Comparison of ENCODE assay signal across 9 cellular contexts in the genomic region with DNA sequence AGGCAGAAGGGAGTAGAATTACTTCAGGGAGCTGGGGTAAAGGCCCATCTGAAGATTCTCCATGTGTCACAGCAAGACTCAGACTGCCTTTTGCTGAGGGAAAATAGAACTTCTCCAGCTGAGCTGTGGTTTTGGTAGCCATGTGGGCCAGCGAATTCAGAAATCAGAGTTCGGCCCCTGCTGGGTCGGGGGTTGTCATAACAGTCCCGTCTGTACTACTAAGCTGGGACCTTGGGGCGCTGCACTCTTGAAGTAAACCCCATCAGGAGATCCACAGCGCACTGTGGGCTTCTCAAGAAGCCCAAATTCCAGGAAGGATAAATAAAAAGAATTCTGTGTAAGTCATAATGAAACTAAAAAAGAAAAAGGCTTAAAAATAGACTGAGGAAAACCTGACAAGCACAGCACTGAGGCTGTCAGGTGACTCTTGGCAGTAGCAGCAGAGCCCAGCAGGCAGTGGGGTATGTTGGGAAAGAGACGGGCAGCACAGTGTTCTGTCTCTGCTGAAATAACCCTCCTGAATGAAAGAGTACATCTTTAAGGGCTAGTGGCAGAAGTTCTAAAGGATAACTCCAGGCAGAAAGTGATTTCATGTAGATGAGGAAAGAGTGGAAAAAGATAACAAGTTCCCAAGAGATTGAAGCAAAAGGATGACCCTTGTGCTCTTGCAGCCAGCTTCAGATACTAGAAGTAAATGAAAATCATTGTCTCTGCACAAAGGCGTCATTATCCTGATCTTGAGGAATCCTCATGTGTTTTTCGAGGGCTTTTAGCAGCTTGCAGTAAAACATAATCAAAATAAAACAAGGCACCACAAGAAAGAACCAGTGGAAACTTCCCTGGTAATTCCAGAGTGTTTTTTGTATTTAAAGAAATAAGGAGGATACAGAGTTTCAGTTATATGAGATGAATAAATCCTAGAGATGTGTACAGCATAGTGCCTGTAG.
A peak's percentile ranks its signal among the peaks of the same experiment; 100 is the strongest.
DNase-seq lines count a peak whose midpoint lies in the region; ATAC-seq, FAIRE-seq and TF ChIP-seq lines count a peak whose summit lies in the region.
"Had no signal": no experiment of that assay in that cellular context is flagged by ENCODE, and none has a peak within 500 bp of the region (broad histone marks: within the 10 kb centered on the region; RNA-seq: fewer than 3 reads in every experiment).

No MANE protein-coding gene starts in this region.

- peaks cover 67% of the 10 kb centered on the region for H3K36me3 Mint-ChIP-seq in activated CD4-positive, alpha-beta T cell treated with anti-CD3 and anti-CD28 coated beads for 36 hours (ENCODE audit: low read depth)
- peaks cover 28% of the 10 kb centered on the region for H3K36me3 Mint-ChIP-seq in mesothelial cell of epicardium

- ATAC-seq in activated CD4-positive, alpha-beta T cell treated with anti-CD3 and anti-CD28 coated beads for 36 hours = peak; percentile 42
- peak; percentile 15 for ATAC-seq in stimulated activated naive CD8-positive, alpha-beta T cell treated with anti-CD3 and anti-CD28 coated beads, Interleukin-15, amount 100 ng/mL, for 72 hours
- ATAC-seq in GM19351 (IDR thresholded peaks at IDR 0.05; ENCODE audit: unreplicated experiment) = no peak
- ATAC-seq: body of pancreas had no signal

- H3K9me3 Mint-ChIP-seq in activated CD4-positive, alpha-beta T cell treated with anti-CD3 and anti-CD28 coated beads for 36 hours (ENCODE audit: low read depth) = no peaks in the 10 kb centered on the region
- H3K9me3 Mint-ChIP-seq in stimulated activated naive CD8-positive, alpha-beta T cell treated with anti-CD3 and anti-CD28 coated beads, Interleukin-15, amount 100 ng/mL, for 72 hours = no peaks in the 10 kb centered on the region
- H3K9me3 Mint-ChIP-seq in mesothelial cell of epicardium = no peaks in the 10 kb centered on the region

- no peak for FAIRE-seq in RCC 7860 (lab: Jason Lieb, UNC)

- intact Hi-C loops in activated CD4-positive, alpha-beta T cell treated with anti-CD3 and anti-CD28 coated beads for 36 hours (cut with DNase I, micrococcal nuclease) = loop anchor here (1.0 to 10.0 kb wide), 4 partner anchors 12 to 746 kb away; partner anchors contain the start of genes IFT122 (in 1 of the 2), RAB7A (in 1 of the 2) and SEC61A1 (in 1 of the 2)
- intact Hi-C loops in adrenal gland (cut with DNase I) = no loop called here

- H3K27ac Mint-ChIP-seq in activated CD4-positive, alpha-beta T cell treated with anti-CD3 and anti-CD28 coated beads for 36 hours = peak overlapping the region; percentile 98
- H3K27ac Mint-ChIP-seq in stimulated activated naive CD8-positive, alpha-beta T cell treated with anti-CD3 and anti-CD28 coated beads, Interleukin-15, amount 100 ng/mL, for 72 hours = peak overlapping the region; percentile 93 to 96
- no peak overlapping the region for H3K27ac Mint-ChIP-seq in mesothelial cell of epicardium

- POLR2A ChIA-PET in activated CD4-positive, alpha-beta T cell treated with anti-CD3 and anti-CD28 coated beads for 36 hours (lab: Charles Lee) = interaction anchor here (1.0 to 1.8 kb wide), 3 partner anchors 9 to 69 kb away, joined by 3 to 11 read pairs (median 3); no protein-coding TSS in a partner anchor

- no peak for TF ChIP-seq POLR2A in adrenal gland (IDR thresholded peaks at IDR 0.05)

- no peak overlapping the region for H3K4me3 ChIP-seq in adrenal gland
- H3K4me3 ChIP-seq in mesodermal cell (ENCODE audit: extremely low read depth, insufficient read depth, low read length, poor library complexity, severe bottlenecking) = no peak overlapping the region
- H3K4me3 ChIP-seq: body of pancreas had no signal

- H3K27me3 Mint-ChIP-seq in activated CD4-positive, alpha-beta T cell treated with anti-CD3 and anti-CD28 coated beads for 36 hours = no peaks in the 10 kb centered on the region
- H3K27me3 Mint-ChIP-seq in stimulated activated naive CD8-positive, alpha-beta T cell treated with anti-CD3 and anti-CD28 coated beads, Interleukin-15, amount 100 ng/mL, for 72 hours = no peaks in the 10 kb centered on the region
- no peaks in the 10 kb centered on the region for H3K27me3 Mint-ChIP-seq in mesothelial cell of epicardium (ENCODE audit: low read depth)

- H3K4me1 Mint-ChIP-seq in activated CD4-positive, alpha-beta T cell treated with anti-CD3 and anti-CD28 coated beads for 36 hours = peaks cover 89% of the 10 kb centered on the region
- peaks cover 96% of the 10 kb centered on the region for H3K4me1 Mint-ChIP-seq in stimulated activated naive CD8-positive, alpha-beta T cell treated with anti-CD3 and anti-CD28 coated beads, Interleukin-15, amount 100 ng/mL, for 72 hours
- peaks cover 8% of the 10 kb centered on the region for H3K4me1 Mint-ChIP-seq in mesothelial cell of epicardium

- peak; percentile 79 for DNase-seq in activated CD4-positive, alpha-beta T cell treated with anti-CD3 and anti-CD28 coated beads for 36 hours
- no peak for DNase-seq in activated CD4-positive, alpha-beta T cell treated with anti-CD3 and anti-CD28 coated beads for 1 hour
- peak in 4 of 7 donors; percentile 31 to 73 (median 58) for DNase-seq in adrenal gland
- DNase-seq in stimulated activated naive CD8-positive, alpha-beta T cell treated with anti-CD3 and anti-CD28 coated beads, Interleukin-15, amount 100 ng/mL, for 72 hours = peak; percentile 21 to 43
- DNase-seq in mesothelial cell of epicardium (ENCODE audit: low spot score in 2 of 2, unreplicated experiment in 2 of 2) = no peak
- no peak for DNase-seq in RCC 7860 (ENCODE audit: low spot score)
- DNase-seq: body of pancreas had no signal

- 75 to 86% (median 80%) methylated on average over 9 of the region's 9 CpGs for WGBS in adrenal gland, 4 donors
- 94 to 95% methylated on average over 7 to 8 of the region's 9 CpGs for WGBS in mesodermal cell (ENCODE audit: insufficient coverage in 2 of 2), 2 experiments

- H3K4me1 ChIP-seq in adrenal gland (replicated peaks in 1 of 2) = peaks cover 12 to 36% of the 10 kb centered on the region in 2 donors
- no peaks in the 10 kb centered on the region for H3K4me1 ChIP-seq in mesodermal cell (ENCODE audit: control insufficient read depth, insufficient read depth, low read length, poor library complexity, severe bottlenecking)
- H3K4me1 ChIP-seq: body of pancreas had no signal

- TF ChIP-seq CTCF in adrenal gland (IDR thresholded peaks at IDR 0.05) (no peak), mesothelial cell of epicardium (IDR thresholded peaks at IDR 0.05; ENCODE audit: unreplicated experiment) (no peak)

- no peaks in the 10 kb centered on the region for H3K9me3 ChIP-seq in adrenal gland (replicated peaks in 1 of 3)
- H3K9me3 ChIP-seq in mesodermal cell (ENCODE audit: control insufficient read depth, low read length) = no peaks in the 10 kb centered on the region
- H3K9me3 ChIP-seq: body of pancreas had no signal

- CTCF ChIA-PET in activated CD4-positive, alpha-beta T cell treated with anti-CD3 and anti-CD28 coated beads for 36 hours (lab: Charles Lee) = interaction anchor here (0.6 to 7.3 kb wide), 11 partner anchors 10 to 183 kb away, joined by 3 to 80 read pairs (median 4); no protein-coding TSS in a partner anchor

- peaks cover 0 to 31% of the 10 kb centered on the region in 2 donors for H3K36me3 ChIP-seq in adrenal gland (replicated peaks in 1 of 2)
- peaks cover 78% of the 10 kb centered on the region for H3K36me3 ChIP-seq in mesodermal cell (ENCODE audit: control insufficient read depth, insufficient read depth, low read length)

- no peaks in the 10 kb centered on the region for H3K27me3 ChIP-seq in adrenal gland
- H3K27me3 ChIP-seq: body of pancreas had no signal

- H3K27ac ChIP-seq in adrenal gland (peak overlapping the region in 2 of 5 donors; percentile 31 to 64), mesodermal cell (ENCODE audit: low read depth, low read length, severe bottlenecking) (peak overlapping the region; percentile 43)
- H3K27ac ChIP-seq: body of pancreas had no signal

- H3K4me3 Mint-ChIP-seq in activated CD4-positive, alpha-beta T cell treated with anti-CD3 and anti-CD28 coated beads for 36 hours = peak overlapping the region; percentile 50
- H3K4me3 Mint-ChIP-seq in stimulated activated naive CD8-positive, alpha-beta T cell treated with anti-CD3 and anti-CD28 coated beads, Interleukin-15, amount 100 ng/mL, for 72 hours = peak overlapping the region; percentile 73 to 80
- H3K4me3 Mint-ChIP-seq in mesothelial cell of epicardium = no peak overlapping the region

Comparison
In these comparisons a context has a peak if more than half of its experiments do, and no peak if none do; other contexts are left out.
1. DNase-seq: peak in activated CD4-positive, alpha-beta T cell treated with anti-CD3 and anti-CD28 coated beads for 36 hours (single experiment), adrenal gland (4 of 7) and stimulated activated naive CD8-positive, alpha-beta T cell treated with anti-CD3 and anti-CD28 coated beads, Interleukin-15, amount 100 ng/mL, for 72 hours (2 of 2); none in activated CD4-positive, alpha-beta T cell treated with anti-CD3 and anti-CD28 coated beads for 1 hour (single experiment), mesothelial cell of epicardium (0 of 2) and RCC 7860 (single experiment).
2. intact Hi-C loops: an anchor here in activated CD4-positive, alpha-beta T cell treated with anti-CD3 and anti-CD28 coated beads for 36 hours (1.0 to 10.0 kb wide); none called in adrenal gland.